18 cellular contexts compared by ENCODE assay signal in genomic region chr9:75601280-75601679, GRCh38.
A peak's percentile ranks its signal among the peaks of the same experiment; 100 is the strongest.
DNase-seq lines count a peak whose midpoint lies in the region; ATAC-seq and TF ChIP-seq lines count a peak whose summit lies in the region.
"Had no signal": no experiment of that assay in that cellular context is flagged by ENCODE, and none has a peak within 500 bp of the region (broad histone marks: within the 10 kb centered on the region; RNA-seq: fewer than 3 reads in every experiment).

No MANE protein-coding gene starts in this region.

- TF ChIP-seq CTCF in WTC11 (IDR thresholded peaks at IDR 0.05), result no peak

- ATAC-seq in WTC11 (peak; percentile 38; the same call in 1 of the 2 replicates), left lobe of liver (peak; percentile 62), GM19035 (IDR thresholded peaks at IDR 0.05; ENCODE audit: unreplicated experiment) (no peak)
- ATAC-seq: GM12878 had no signal

- CTCF ChIA-PET in WTC11 (lab: Charles Lee), result interaction anchor here (0.5 to 1.2 kb wide), 6 partner anchors 21 to 264 kb away, joined by 3 to 8 read pairs (median 3); no protein-coding TSS in a partner anchor

- H3K9me3 ChIP-seq in Karpas-422 (ENCODE audit: low read length), result no peaks in the 10 kb centered on the region

- H3K27me3 Mint-ChIP-seq in WTC11 (ENCODE audit: low read depth), result no peaks in the 10 kb centered on the region

- H3K36me3 Mint-ChIP-seq in WTC11, result no peaks in the 10 kb centered on the region

- H3K9ac ChIP-seq in Karpas-422 (ENCODE audit: low read length), result no peak overlapping the region

- H3K27me3 ChIP-seq in Karpas-422 (ENCODE audit: low read length), result no peaks in the 10 kb centered on the region

- 0 out of 2 replicates have a peak overlapping the region, but pooled peaks have one; percentile 3 for H2AFZ ChIP-seq in Karpas-422 (ENCODE audit: low read length)

- H3K36me3 ChIP-seq in Karpas-422 (ENCODE audit: insufficient read depth, low read length), result no peaks in the 10 kb centered on the region

- no peaks in the 10 kb centered on the region; the same call in 1 of the 2 replicates for H3K9me3 Mint-ChIP-seq in WTC11
- H3K9me3 Mint-ChIP-seq: neural crest cell had no signal

- H3K27ac ChIP-seq in Karpas-422 (ENCODE audit: low read length), result no peak overlapping the region

- H3K9me2 ChIP-seq in Karpas-422 (replicated peaks; ENCODE audit: insufficient read depth, low read length), result no peaks in the 10 kb centered on the region

- H3K4me3 ChIP-seq in Karpas-422 (ENCODE audit: low read length), result no peak overlapping the region
- H3K4me3 ChIP-seq: GM12878 had no signal

- POLR2A ChIA-PET in WTC11 (lab: Charles Lee), result no interaction called here

- H3K4me2 ChIP-seq in Karpas-422 (ENCODE audit: low read depth, low read length, poor library complexity, severe bottlenecking), result no peak overlapping the region

- no peak overlapping the region for H3K27ac Mint-ChIP-seq in WTC11

- H3K79me2 ChIP-seq in Karpas-422 (ENCODE audit: low read length), result no peaks in the 10 kb centered on the region

- DNase-seq in H4 (ENCODE audit: low spot score), result peak; percentile 10
- peak; percentile 71 for DNase-seq in Karpas-422
- DNase-seq in WTC11 (ENCODE audit: low spot score), result no peak
- no peak for DNase-seq in left lobe of liver (ENCODE audit: low spot score)
- no peak for DNase-seq in SHP77 (lab: John Stamatoyannopoulos, UW)
- no peak for DNase-seq in GF-D8 (lab: John Stamatoyannopoulos, UW)
- DNase-seq in AG20443 (ENCODE audit: low spot score), result no peak
- DNase-seq: activated CD4-positive, alpha-beta T cell treated with anti-CD3 and anti-CD28 coated beads, Interleukin-2, amount 50 U/mL, for 1 hour; activated CD8-positive, alpha-beta memory T cell treated with anti-CD3 and anti-CD28 coated beads, Interleukin-2, amount 50 U/mL, for 48 hours; activated gamma-delta T cell; central memory CD4-positive, alpha-beta T cell; effector CD4-positive, alpha-beta T cell; head of caudate nucleus; NCI-H748 treated with DMSO at 0.1 percent for 48 hours; retina had no signal

- no peaks in the 10 kb centered on the region for H3K4me1 Mint-ChIP-seq in WTC11
- H3K4me1 Mint-ChIP-seq: neural crest cell had no signal

- H3K4me1 ChIP-seq in Karpas-422 (ENCODE audit: low read length), result peaks cover 39% of the 10 kb centered on the region

- H3K4me3 Mint-ChIP-seq in WTC11, result no peak overlapping the region
- H3K4me3 Mint-ChIP-seq: neural crest cell had no signal

- no peaks in the 10 kb centered on the region for H4K20me1 ChIP-seq in Karpas-422 (ENCODE audit: insufficient read depth, low read depth, low read length)

TF ChIP-seq in WTC11, 78 proteins besides CTCF, POLR2A, EP300 and RAD21:
- TF ChIP-seq ATF2 (CRISPR knock-in tag; IDR thresholded peaks at IDR 0.05; ENCODE audit: borderline replicate concordance, low read depth), result no peak
- TF ChIP-seq SMAD3 (CRISPR knock-in tag; IDR thresholded peaks at IDR 0.05; ENCODE audit: borderline replicate concordance), result no peak
- TF ChIP-seq ZNF416 (CRISPR knock-in tag; IDR thresholded peaks at IDR 0.05), result no peak
- no peak for TF ChIP-seq ZBTB43 (CRISPR knock-in tag; IDR thresholded peaks at IDR 0.05)
- no peak for TF ChIP-seq ZNF512 (CRISPR knock-in tag; IDR thresholded peaks at IDR 0.05; ENCODE audit: borderline replicate concordance)
- no peak for TF ChIP-seq ZNF138 (CRISPR knock-in tag; conservative IDR thresholded peaks at IDR 0.05)
- TF ChIP-seq NR3C1 (CRISPR knock-in tag; conservative IDR thresholded peaks at IDR 0.05; ENCODE audit: low read depth), result no peak
- no peak for TF ChIP-seq TP53 (CRISPR knock-in tag; IDR thresholded peaks at IDR 0.05)
- TF ChIP-seq TCF7 (CRISPR knock-in tag; IDR thresholded peaks at IDR 0.05; ENCODE audit: low read depth), result no peak
- TF ChIP-seq SP1 (CRISPR knock-in tag; conservative IDR thresholded peaks at IDR 0.05), result no peak
- TF ChIP-seq ELF4 (CRISPR knock-in tag; IDR thresholded peaks at IDR 0.05; ENCODE audit: low read depth), result no peak
- no peak for TF ChIP-seq CREM (CRISPR knock-in tag; IDR thresholded peaks at IDR 0.05)
- TF ChIP-seq JUN (CRISPR knock-in tag; IDR thresholded peaks at IDR 0.05), result no peak
- no peak for TF ChIP-seq ESRRA (CRISPR knock-in tag; IDR thresholded peaks at IDR 0.05; ENCODE audit: borderline replicate concordance)
- TF ChIP-seq FOXP4 (CRISPR knock-in tag; IDR thresholded peaks at IDR 0.05), result no peak
- no peak for TF ChIP-seq ZBTB21 (CRISPR knock-in tag; IDR thresholded peaks at IDR 0.05; ENCODE audit: borderline replicate concordance)
- TF ChIP-seq ZNF423 (CRISPR knock-in tag; IDR thresholded peaks at IDR 0.05), result no peak

Comparison
In these comparisons a context has a peak if more than half of its experiments do, and no peak if none do; other contexts are left out.
1. DNase-seq: peak in H4 (single experiment) and Karpas-422 (single experiment); none in WTC11 (single experiment), left lobe of liver (single experiment), SHP77 (0 of 2), GF-D8 (single experiment) and AG20443 (single experiment).